8 cellular contexts compared by ENCODE assay signal in genomic region chr16:86740817-86741799, GRCh38.
DNase-seq lines count a peak whose midpoint lies in the region; ATAC-seq, FAIRE-seq and TF ChIP-seq lines count a peak whose summit lies in the region.

No MANE protein-coding gene starts in this region.

- H3K36me3 Mint-ChIP-seq in Caco-2 (ENCODE audit: insufficient read depth, unreplicated experiment) (no peaks in the 10 kb centered on the region), neural crest cell (ENCODE audit: low read depth) (peaks cover 3% of the 10 kb centered on the region)

- H3K27me3 Mint-ChIP-seq in Caco-2 (ENCODE audit: insufficient read depth, unreplicated experiment): peaks cover 18% of the 10 kb centered on the region
- H3K27me3 Mint-ChIP-seq in neural crest cell (ENCODE audit: low read depth): peaks cover 2% of the 10 kb centered on the region

- peak overlapping the region; percentile 56 for H3K4me3 Mint-ChIP-seq in Caco-2 (ENCODE audit: unreplicated experiment)
- H3K4me3 Mint-ChIP-seq in neural crest cell: peak overlapping the region; percentile 90

- peak; percentile 38 to 63 for DNase-seq in Caco-2
- peak; percentile 94 for DNase-seq in RCC 7860 (ENCODE audit: low spot score)
- no peak for DNase-seq in esophagus muscularis mucosa (ENCODE audit: extremely low spot score)
- peak; percentile 53 for DNase-seq in neural crest cell (ENCODE audit: low read depth, low spot score)
- DNase-seq in hypothalamus (lab: John Stamatoyannopoulos, UW): no peak
- DNase-seq in NCI-H748 (lab: John Stamatoyannopoulos, UW; ENCODE audit: unreplicated experiment): no peak
- DNase-seq in prostate gland (ENCODE audit: low spot score): no peak

- BruUV-seq in Caco-2 (replicated peaks; lab: Mats Ljungman, UMichigan): no TSS peak

- H3K27ac Mint-ChIP-seq in Caco-2 (ENCODE audit: unreplicated experiment): no peak overlapping the region
- H3K27ac Mint-ChIP-seq in neural crest cell (ENCODE audit: unreplicated experiment): peak overlapping the region; percentile 98

- H3K4me1 Mint-ChIP-seq in Caco-2 (ENCODE audit: low read depth, unreplicated experiment) (no peaks in the 10 kb centered on the region), neural crest cell (peaks cover 60% of the 10 kb centered on the region)

- H3K27ac ChIP-seq in esophagus muscularis mucosa (replicated peaks in 1 of 4): peak overlapping the region; percentile 6 to 51 (median 42)
- H3K27ac ChIP-seq in prostate gland: no peak overlapping the region

- TF ChIP-seq CTCF in Caco-2 (IDR thresholded peaks at IDR 0.05; ENCODE audit: insufficient read depth in 1 of 2, low read depth in 1 of 2, low read length in 1 of 2, severe bottlenecking in 1 of 2, unreplicated experiment in 1 of 2) (no peak), esophagus muscularis mucosa (IDR thresholded peaks at IDR 0.05) (no peak), neural crest cell (conservative IDR thresholded peaks at IDR 0.05) (no peak), prostate gland (IDR thresholded peaks at IDR 0.05) (no peak)

- WGBS in esophagus muscularis mucosa: 32% methylated on average over 37 of the region's 37 CpGs
- WGBS in prostate gland: 24% methylated on average over 37 of the region's 37 CpGs

- H3K4me3 ChIP-seq in Caco-2 (ENCODE audit: low read depth, low read length) (no peak overlapping the region), esophagus muscularis mucosa (peak overlapping the region; percentile 23 to 45 (median 32)), prostate gland (no peak overlapping the region)

- CTCF ChIA-PET in Caco-2 (lab: Charles Lee): no interaction called here

- no peak for TF ChIP-seq POLR2A in esophagus muscularis mucosa (IDR thresholded peaks at IDR 0.05; ENCODE audit: low read depth)
- no peak for TF ChIP-seq POLR2A in prostate gland (IDR thresholded peaks at IDR 0.05)

- H3K27me3 ChIP-seq in Caco-2 (replicated peaks; ENCODE audit: control insufficient read depth, insufficient read depth, low read length) (no peaks in the 10 kb centered on the region; the same call in 1 of the 2 replicates), esophagus muscularis mucosa (peaks cover 0 to 42% (median 3%) of the 10 kb centered on the region in 4 donors), prostate gland (replicated peaks; ENCODE audit: insufficient read depth) (no peaks in the 10 kb centered on the region)

- H3K9me3 ChIP-seq in Caco-2: no peaks in the 10 kb centered on the region
- H3K9me3 ChIP-seq in esophagus muscularis mucosa: no peaks in the 10 kb centered on the region
- H3K9me3 ChIP-seq in prostate gland: no peaks in the 10 kb centered on the region

- H3K36me3 ChIP-seq in Caco-2 (ENCODE audit: control insufficient read depth, insufficient read depth, low read length) (no peaks in the 10 kb centered on the region), esophagus muscularis mucosa (no peaks in the 10 kb centered on the region), prostate gland (no peaks in the 10 kb centered on the region)

- H3K9me3 Mint-ChIP-seq in Caco-2 (ENCODE audit: unreplicated experiment) (peaks cover 12% of the 10 kb centered on the region), neural crest cell (no peaks in the 10 kb centered on the region)

- FAIRE-seq in RCC 7860 (lab: Jason Lieb, UNC): peak; percentile 43

- H3K4me1 ChIP-seq in Caco-2 (peaks cover 7% of the 10 kb centered on the region; the same call in 1 of the 2 replicates), esophagus muscularis mucosa (peaks cover 0 to 10% (median 5%) of the 10 kb centered on the region in 4 donors), prostate gland (replicated peaks) (no peaks in the 10 kb centered on the region)

- intact Hi-C loops in Caco-2 (cut with micrococcal nuclease; ENCODE audit: unreplicated experiment) (no loop called here), esophagus muscularis mucosa (cut with DNase I) (no loop called here), prostate gland (cut with DNase I) (no loop called here)

- POLR2A ChIA-PET in Caco-2 (lab: Charles Lee): no interaction called here

- no peak for ATAC-seq in HG03108 (IDR thresholded peaks at IDR 0.05; ENCODE audit: unreplicated experiment)

- no peak for TF ChIP-seq EP300 in esophagus muscularis mucosa (IDR thresholded peaks at IDR 0.05)

Comparison
In these comparisons a context has a peak if more than half of its experiments do, and no peak if none do; other contexts are left out.
1. DNase-seq: peak in Caco-2 (2 of 2), RCC 7860 (single experiment) and neural crest cell (single experiment); none in esophagus muscularis mucosa (single experiment), hypothalamus (0 of 51), NCI-H748 (single experiment) and prostate gland (single experiment).
2. H3K4me3 ChIP-seq: peak in esophagus muscularis mucosa (4 of 4); none in Caco-2 (single experiment) and prostate gland (0 of 2).
3. H3K27ac ChIP-seq: peak in esophagus muscularis mucosa (4 of 4); none in prostate gland (0 of 2).